ENCODE assay signal across 9 cellular contexts in genomic region chr6:43926644-43927524, GRCh38.
DNase-seq lines count a peak whose midpoint lies in the region; ATAC-seq and TF ChIP-seq lines count a peak whose summit lies in the region.
"Had no signal": no experiment of that assay in that cellular context is flagged by ENCODE, and none has a peak within 500 bp of the region (broad histone marks: within the 10 kb centered on the region; RNA-seq: fewer than 3 reads in every experiment).

No MANE protein-coding gene starts in this region.

- no peak overlapping the region for H3K4me3 Mint-ChIP-seq in naive thymus-derived CD4-positive, alpha-beta T cell
- no peak overlapping the region for H3K4me3 Mint-ChIP-seq in natural killer cell treated with Interleukin-12 subunit alpha and Interleukin-12 subunit beta and Interleukin-15 and Interleukin-18, amount 100 ng/mL, for 72 hours

- peaks cover 48 to 66% (median 60%) of the 10 kb centered on the region in 10 experiments for H3K4me1 ChIP-seq in BLaER1 treated with 17β-estradiol and CSF1 and Interleukin-3, amounts not matched to agents 10 nM and 100 nM
- peaks cover 11% of the 10 kb centered on the region for H3K4me1 ChIP-seq in HUES64 (ENCODE audit: insufficient read depth, low read length)
- peaks cover 16% of the 10 kb centered on the region for H3K4me1 ChIP-seq in Panc1 (ENCODE audit: control insufficient read depth, insufficient read depth, low read length)
- H3K4me1 ChIP-seq in naive thymus-derived CD4-positive, alpha-beta T cell (ENCODE audit: control insufficient read depth in 2 of 2, insufficient read depth in 2 of 2, low read length in 2 of 2), result peaks cover 14 to 23% of the 10 kb centered on the region in 2 donors

- CTCF ChIA-PET in Panc1 (lab: Charles Lee), result interaction anchor here (0.5 to 0.7 kb wide), 3 partner anchors 26 to 437 kb away, joined by 3 to 5 read pairs (median 5); no protein-coding TSS in a partner anchor
- CTCF ChIA-PET in naive thymus-derived CD4-positive, alpha-beta T cell (lab: Charles Lee), result no interaction called here

- no peak overlapping the region for H3K27ac Mint-ChIP-seq in naive thymus-derived CD4-positive, alpha-beta T cell
- H3K27ac Mint-ChIP-seq in natural killer cell treated with Interleukin-12 subunit alpha and Interleukin-12 subunit beta and Interleukin-15 and Interleukin-18, amount 100 ng/mL, for 72 hours, result peak overlapping the region in 1 of 2 donors; percentile 21

- peaks cover 0 to 14% (median 0%) of the 10 kb centered on the region in 11 experiments; a peak in 2 of 22 replicates for H4K20me1 ChIP-seq in BLaER1 treated with 17β-estradiol and CSF1 and Interleukin-3, amounts not matched to agents 10 nM and 100 nM

- no TSS peak for BruUV-seq in Panc1 (replicated peaks; lab: Mats Ljungman, UMichigan)

- no peak overlapping the region for H3K9ac ChIP-seq in BLaER1 treated with 17β-estradiol and CSF1 and Interleukin-3, amounts not matched to agents 10 nM and 100 nM
- H3K9ac ChIP-seq in HUES64 (ENCODE audit: low read depth, low read length), result peak overlapping the region; percentile 26; the same call in 1 of the 2 replicates

- no peaks in the 10 kb centered on the region for H3K27me3 Mint-ChIP-seq in naive thymus-derived CD4-positive, alpha-beta T cell
- peaks cover 0 to 3% of the 10 kb centered on the region in 2 donors for H3K27me3 Mint-ChIP-seq in natural killer cell treated with Interleukin-12 subunit alpha and Interleukin-12 subunit beta and Interleukin-15 and Interleukin-18, amount 100 ng/mL, for 72 hours

- H3K27ac ChIP-seq in BLaER1 treated with 17β-estradiol and CSF1 and Interleukin-3, amounts not matched to agents 10 nM and 100 nM, result peak overlapping the region in 3 of 11 experiments; percentile 2 to 39 (median 35); a peak in 3 of 22 replicates
- peak overlapping the region; percentile 77 for H3K27ac ChIP-seq in HUES64 (ENCODE audit: low read depth, low read length)
- peak overlapping the region; percentile 84 for H3K27ac ChIP-seq in Panc1 (ENCODE audit: low read length)
- H3K27ac ChIP-seq in naive thymus-derived CD4-positive, alpha-beta T cell (ENCODE audit: low read depth, low read length), result no peak overlapping the region
- H3K27ac ChIP-seq: dorsolateral prefrontal cortex had no signal

- POLR2A ChIA-PET in Panc1 (lab: Charles Lee), result interaction anchor here (0.7 kb wide), 1 partner anchor 321 kb away, joined by 4 read pairs; no protein-coding TSS in a partner anchor
- POLR2A ChIA-PET in naive thymus-derived CD4-positive, alpha-beta T cell (lab: Charles Lee), result no interaction called here

- H3K4me3 ChIP-seq in BLaER1 treated with 17β-estradiol and CSF1 and Interleukin-3, amounts not matched to agents 10 nM and 100 nM, result no peak overlapping the region
- H3K4me3 ChIP-seq in HUES64 (ENCODE audit: low read length) (no peak overlapping the region), Panc1 (ENCODE audit: low read depth in 2 of 2, low read length in 2 of 2) (no peak overlapping the region)
- no peak overlapping the region for H3K4me3 ChIP-seq in naive thymus-derived CD4-positive, alpha-beta T cell (ENCODE audit: low read length)
- H3K4me3 ChIP-seq: dorsolateral prefrontal cortex had no signal

- H3K9me3 ChIP-seq in BLaER1 treated with 17β-estradiol and CSF1 and Interleukin-3, amounts not matched to agents 10 nM and 100 nM (replicated peaks in 1 of 11), result no peaks in the 10 kb centered on the region
- H3K9me3 ChIP-seq in HUES64 (ENCODE audit: insufficient read depth, low read depth, low read length) (no peaks in the 10 kb centered on the region), Panc1 (ENCODE audit: control insufficient read depth, insufficient read depth, low read depth, low read length) (no peaks in the 10 kb centered on the region)
- H3K9me3 ChIP-seq in naive thymus-derived CD4-positive, alpha-beta T cell (ENCODE audit: control insufficient read depth in 2 of 3, low read length in 3 of 3), result no peaks in the 10 kb centered on the region

- 54% methylated on average over 16 of the region's 17 CpGs for WGBS in HUES64

- no peaks in the 10 kb centered on the region for H3K36me3 ChIP-seq in BLaER1 treated with 17β-estradiol and CSF1 and Interleukin-3, amounts not matched to agents 10 nM and 100 nM
- no peaks in the 10 kb centered on the region for H3K36me3 ChIP-seq in HUES64 (ENCODE audit: insufficient read depth, low read length)
- H3K36me3 ChIP-seq in Panc1 (ENCODE audit: control insufficient read depth, insufficient read depth, low read length), result no peaks in the 10 kb centered on the region
- no peaks in the 10 kb centered on the region for H3K36me3 ChIP-seq in naive thymus-derived CD4-positive, alpha-beta T cell (ENCODE audit: control insufficient read depth in 2 of 3, insufficient read depth in 3 of 3, low read length in 3 of 3)

- in situ Hi-C loops in Panc1 (cut with HindIII; ENCODE audit: low pct_unique_long_range_greater_than_20kb, low sequenced_read_pairs), result no loop called here

- ATAC-seq in Panc1 (peak; percentile 54; the same call in 1 of the 2 replicates), GM18909 (IDR thresholded peaks at IDR 0.05; ENCODE audit: poor library complexity, unreplicated experiment) (no peak)
- no peak for ATAC-seq in naive thymus-derived CD4-positive, alpha-beta T cell
- no peak for ATAC-seq in natural killer cell treated with Interleukin-12 subunit alpha and Interleukin-12 subunit beta and Interleukin-15 and Interleukin-18, amount 100 ng/mL, for 72 hours

- H3K9me3 Mint-ChIP-seq in naive thymus-derived CD4-positive, alpha-beta T cell, result no peaks in the 10 kb centered on the region
- no peaks in the 10 kb centered on the region for H3K9me3 Mint-ChIP-seq in natural killer cell treated with Interleukin-12 subunit alpha and Interleukin-12 subunit beta and Interleukin-15 and Interleukin-18, amount 100 ng/mL, for 72 hours

- H3K36me3 Mint-ChIP-seq in naive thymus-derived CD4-positive, alpha-beta T cell, result no peaks in the 10 kb centered on the region
- no peaks in the 10 kb centered on the region for H3K36me3 Mint-ChIP-seq in natural killer cell treated with Interleukin-12 subunit alpha and Interleukin-12 subunit beta and Interleukin-15 and Interleukin-18, amount 100 ng/mL, for 72 hours

- DNase-seq in Panc1 (ENCODE audit: low read depth, low spot score) (no peak), fibroblast of peridontal ligament (ENCODE audit: extremely low read depth) (peak; percentile 95), pulmonary artery endothelial cell (ENCODE audit: low read depth, low spot score) (peak; percentile 24)
- no peak for DNase-seq in naive thymus-derived CD4-positive, alpha-beta T cell
- DNase-seq in natural killer cell treated with Interleukin-12 subunit alpha and Interleukin-12 subunit beta and Interleukin-15 and Interleukin-18, amount 100 ng/mL, for 72 hours (ENCODE audit: low spot score), result no peak

- H3K4me2 ChIP-seq in BLaER1 treated with 17β-estradiol and CSF1 and Interleukin-3, amounts not matched to agents 10 nM and 100 nM, result peak overlapping the region; percentile 18 to 68 (median 39); a peak in 18 of 22 replicates

- intact Hi-C loops in Panc1 (cut with micrococcal nuclease; ENCODE audit: unreplicated experiment), result no loop called here
- intact Hi-C loops in naive thymus-derived CD4-positive, alpha-beta T cell (cut with micrococcal nuclease), result no loop called here

- TF ChIP-seq CTCF in Panc1 (IDR thresholded peaks at IDR 0.05), result no peak

- peaks cover 17 to 48% (median 29%) of the 10 kb centered on the region in 7 donors for H3K4me1 Mint-ChIP-seq in naive thymus-derived CD4-positive, alpha-beta T cell
- H3K4me1 Mint-ChIP-seq in natural killer cell treated with Interleukin-12 subunit alpha and Interleukin-12 subunit beta and Interleukin-15 and Interleukin-18, amount 100 ng/mL, for 72 hours (ENCODE audit: low read depth in 2 of 2), result peaks cover 10 to 23% of the 10 kb centered on the region in 2 donors

- peaks cover 0 to 9% (median 0%) of the 10 kb centered on the region in 11 experiments; a peak in 2 of 22 replicates for H3K27me3 ChIP-seq in BLaER1 treated with 17β-estradiol and CSF1 and Interleukin-3, amounts not matched to agents 10 nM and 100 nM
- H3K27me3 ChIP-seq in HUES64 (ENCODE audit: insufficient read depth, low read length) (no peaks in the 10 kb centered on the region), Panc1 (ENCODE audit: control insufficient read depth, insufficient read depth, low read length) (no peaks in the 10 kb centered on the region)
- no peaks in the 10 kb centered on the region for H3K27me3 ChIP-seq in naive thymus-derived CD4-positive, alpha-beta T cell (ENCODE audit: control insufficient read depth in 2 of 2, insufficient read depth in 2 of 2, low read length in 2 of 2)
- H3K27me3 ChIP-seq: dorsolateral prefrontal cortex had no signal

Comparison
In these comparisons a context has a peak if more than half of its experiments do, and no peak if none do; other contexts are left out.
1. DNase-seq: peak in fibroblast of peridontal ligament (single experiment) and pulmonary artery endothelial cell (single experiment); none in Panc1 (single experiment), naive thymus-derived CD4-positive, alpha-beta T cell (0 of 9) and natural killer cell treated with Interleukin-12 subunit alpha and Interleukin-12 subunit beta and Interleukin-15 and Interleukin-18, amount 100 ng/mL, for 72 hours (single experiment).